Comparison of ENCODE assay signal across 1 cellular context in the genomic region with DNA sequence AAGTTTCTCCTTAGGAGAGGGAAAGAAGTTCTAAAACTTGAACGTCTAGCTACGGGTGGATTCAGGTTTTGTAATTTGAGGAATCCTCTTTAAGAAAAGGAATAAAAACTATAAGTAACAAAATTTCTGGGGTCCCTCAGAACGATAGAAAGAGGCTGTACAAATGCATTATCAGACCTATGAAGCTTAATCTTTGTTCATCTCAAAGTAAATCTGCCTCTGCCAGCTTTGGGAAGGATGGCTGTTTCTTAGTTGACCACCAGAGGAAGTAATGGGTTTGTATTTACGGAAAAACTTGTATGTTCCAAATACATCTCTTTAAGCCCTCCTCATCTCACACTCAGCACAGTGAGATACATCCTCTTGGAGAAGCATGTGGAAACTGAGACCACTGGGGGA.
TF ChIP-seq lines count a peak whose summit lies in the region.

No MANE protein-coding gene starts in this region.

TF ChIP-seq in K562, 482 proteins besides CTCF, POLR2A, EP300 and RAD21:
- no peak for TF ChIP-seq U2AF2 (optimal IDR thresholded peaks at IDR 0.05; ENCODE audit: low read depth, low read length)
- no peak for TF ChIP-seq PTBP1 (IDR thresholded peaks at IDR 0.05; ENCODE audit: low read depth, low read length)
- TF ChIP-seq MCM2 (IDR thresholded peaks at IDR 0.05; ENCODE audit: low read depth), result no peak
- TF ChIP-seq DMBX1 (CRISPR knock-in tag; IDR thresholded peaks at IDR 0.05; ENCODE audit: borderline replicate concordance), result no peak
- TF ChIP-seq, protein P1, sequence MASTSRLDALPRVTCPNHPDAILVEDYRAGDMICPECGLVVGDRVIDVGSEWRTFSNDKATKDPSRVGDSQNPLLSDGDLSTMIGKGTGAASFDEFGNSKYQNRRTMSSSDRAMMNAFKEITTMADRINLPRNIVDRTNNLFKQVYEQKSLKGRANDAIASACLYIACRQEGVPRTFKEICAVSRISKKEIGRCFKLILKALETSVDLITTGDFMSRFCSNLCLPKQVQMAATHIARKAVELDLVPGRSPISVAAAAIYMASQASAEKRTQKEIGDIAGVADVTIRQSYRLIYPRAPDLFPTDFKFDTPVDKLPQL (IDR thresholded peaks at IDR 0.05; ENCODE audit: extremely low read depth, insufficient read length), result no peak
- TF ChIP-seq ELF4 (CRISPR knock-in tag; IDR thresholded peaks at IDR 0.05), result no peak
- TF ChIP-seq, protein P2, sequence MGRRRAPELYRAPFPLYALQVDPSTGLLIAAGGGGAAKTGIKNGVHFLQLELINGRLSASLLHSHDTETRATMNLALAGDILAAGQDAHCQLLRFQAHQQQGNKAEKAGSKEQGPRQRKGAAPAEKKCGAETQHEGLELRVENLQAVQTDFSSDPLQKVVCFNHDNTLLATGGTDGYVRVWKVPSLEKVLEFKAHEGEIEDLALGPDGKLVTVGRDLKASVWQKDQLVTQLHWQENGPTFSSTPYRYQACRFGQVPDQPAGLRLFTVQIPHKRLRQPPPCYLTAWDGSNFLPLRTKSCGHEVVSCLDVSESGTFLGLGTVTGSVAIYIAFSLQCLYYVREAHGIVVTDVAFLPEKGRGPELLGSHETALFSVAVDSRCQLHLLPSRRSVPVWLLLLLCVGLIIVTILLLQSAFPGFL (CRISPR knock-in tag; IDR thresholded peaks at IDR 0.05), result no peak
- no peak for TF ChIP-seq ZNF561 (CRISPR knock-in tag; conservative IDR thresholded peaks at IDR 0.05)
- TF ChIP-seq RBM22 (IDR thresholded peaks at IDR 0.05; ENCODE audit: low read depth, low read length, poor library complexity, severe bottlenecking), result no peak
- TF ChIP-seq PCBP1 (IDR thresholded peaks at IDR 0.05; ENCODE audit: low read depth, low read length, poor library complexity, severe bottlenecking), result no peak
- TF ChIP-seq RBM14 (IDR thresholded peaks at IDR 0.05; ENCODE audit: borderline replicate concordance, insufficient read depth, low read depth, low read length), result no peak
- TF ChIP-seq ZNF175 (CRISPR knock-in tag; IDR thresholded peaks at IDR 0.05; ENCODE audit: low read depth), result no peak
- no peak for TF ChIP-seq CHD4 (IDR thresholded peaks at IDR 0.05; ENCODE audit: insufficient read depth, insufficient replicate concordance, low read depth, low read length, poor library complexity, severe bottlenecking)
TF ChIP-seq in K562: peak in this region for 0.
